ENCODE assay signal across 8 cellular contexts in genomic region chr3:113065336-113065735, GRCh38.
"Had no signal": no experiment of that assay in that cellular context is flagged by ENCODE, and none has a peak within 500 bp of the region (broad histone marks: within the 10 kb centered on the region; RNA-seq: fewer than 3 reads in every experiment).

No MANE protein-coding gene starts in this region.

- H3K27ac ChIP-seq: GM23248, HL-60 had no signal

- ATAC-seq: HCT116, HepG2 had no signal

- FAIRE-seq: HepG2 had no signal

- DNase-seq: GM23248, GOT3, H7, HFFc6, KBM-7 had no signal
